Comparison of ENCODE assay signal across 8 cellular contexts in the genomic region with DNA sequence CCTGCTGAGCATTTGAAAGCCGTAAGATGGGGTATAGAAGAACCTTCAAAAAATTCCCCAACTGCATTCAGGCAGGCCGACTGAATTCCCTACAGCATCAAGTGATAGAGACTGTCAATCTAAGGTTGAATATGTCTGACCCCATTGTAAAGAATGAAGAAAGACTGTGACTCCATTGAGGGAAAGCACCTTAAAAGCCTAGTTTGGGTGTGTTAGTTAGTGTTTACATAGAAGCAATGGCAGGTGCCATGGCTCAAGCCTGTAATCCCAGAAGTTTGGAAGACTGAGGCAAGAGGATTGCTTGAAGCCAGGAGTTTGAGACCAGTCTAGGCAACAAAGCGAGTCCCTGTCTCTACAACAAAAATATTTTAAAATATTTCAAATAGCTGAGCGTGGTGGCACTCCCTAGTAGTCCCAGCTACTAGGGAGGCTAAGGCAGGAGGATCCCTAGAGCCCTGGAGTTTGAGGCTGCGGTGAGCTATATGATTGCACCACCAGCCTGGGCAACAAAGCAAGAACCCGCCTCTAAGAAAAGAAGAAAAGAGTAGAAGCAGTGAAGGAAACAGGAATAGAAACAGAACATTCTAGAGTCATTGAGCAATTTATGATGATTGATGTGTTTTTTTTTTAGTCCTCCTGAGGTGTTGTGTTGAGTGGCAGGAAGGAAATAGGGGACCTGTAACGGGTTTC. TPM values are rescaled to one million over a fixed set of nuclear protein-coding genes. Genes with fewer than 3 reads are reported as not detected.
A peak's percentile ranks its signal among the peaks of the same experiment; 100 is the strongest.
DNase-seq lines count a peak whose midpoint lies in the region; TF ChIP-seq lines count a peak whose summit lies in the region.

No MANE protein-coding gene starts in this region.

- H2AFZ ChIP-seq in neural cell (ENCODE audit: low read depth, low read length), result no peak overlapping the region

- CTCF ChIA-PET in activated CD4-positive, alpha-beta memory T cell treated with anti-CD3 and anti-CD28 coated beads for 36 hours (lab: Charles Lee), result interaction anchor here (0.6 to 8.5 kb wide), 17 partner anchors 8 to 135 kb away, joined by 3 to 222 read pairs (median 10); a partner anchor contains a TSS
- CTCF ChIA-PET in activated CD4-positive, alpha-beta memory T cell treated with anti-CD3 and anti-CD28 coated beads, Interleukin-2, amount 10 ng/mL, durations not matched to agents 7 days and 5 days (lab: Charles Lee), result interaction anchor here (0.5 to 11.3 kb wide), 16 partner anchors 10 to 152 kb away, joined by 3 to 349 read pairs (median 16); a partner anchor contains a TSS

- H3K27me3 ChIP-seq in neural cell (ENCODE audit: insufficient read depth, low read depth, low read length), result no peaks in the 10 kb centered on the region

- no peaks in the 10 kb centered on the region for H3K79me2 ChIP-seq in neural cell (replicated peaks; ENCODE audit: insufficient read depth, low read length)

- no peak for TF ChIP-seq RAD21 in neural cell (conservative IDR thresholded peaks at IDR 0.05)

- H3K4me3 Mint-ChIP-seq in activated CD4-positive, alpha-beta memory T cell treated with anti-CD3 and anti-CD28 coated beads for 36 hours, result no peak overlapping the region
- H3K4me3 Mint-ChIP-seq in activated CD4-positive, alpha-beta memory T cell treated with anti-CD3 and anti-CD28 coated beads, Interleukin-2, amount 10 ng/mL, durations not matched to agents 7 days and 5 days, result no peak overlapping the region

- peak overlapping the region; percentile 90 for H3K27ac ChIP-seq in neural cell (ENCODE audit: low read length)

- DNase-seq in activated CD4-positive, alpha-beta memory T cell treated with anti-CD3 and anti-CD28 coated beads for 36 hours, result peak; percentile 51
- no peak for DNase-seq in activated CD4-positive, alpha-beta memory T cell treated with anti-CD3 and anti-CD28 coated beads, Interleukin-2, amount 10 ng/mL, durations not matched to agents 7 days and 5 days
- peak; percentile 52 to 66 for DNase-seq in Kasumi-1 (lab: John Stamatoyannopoulos, UW)
- DNase-seq in central memory CD4-positive, alpha-beta T cell, result peak; percentile 62
- DNase-seq in NCI-H446 treated with DMSO at 0.1 percent for 48 hours (lab: John Stamatoyannopoulos, UW), result no peak
- no peak for DNase-seq in NCI-H2107 (lab: John Stamatoyannopoulos, UW)
- no peak for DNase-seq in foreskin melanocyte

- no peaks in the 10 kb centered on the region for H4K20me1 ChIP-seq in neural cell (ENCODE audit: insufficient read depth)

- H3K4me3 ChIP-seq in neural cell (ENCODE audit: low read length), result peak overlapping the region; percentile 49

- H3F3A ChIP-seq in neural cell (ENCODE audit: insufficient read depth, low read length, poor library complexity, severe bottlenecking), result no peaks in the 10 kb centered on the region

- H3K27ac Mint-ChIP-seq in activated CD4-positive, alpha-beta memory T cell treated with anti-CD3 and anti-CD28 coated beads for 36 hours, result no peak overlapping the region
- no peak overlapping the region for H3K27ac Mint-ChIP-seq in activated CD4-positive, alpha-beta memory T cell treated with anti-CD3 and anti-CD28 coated beads, Interleukin-2, amount 10 ng/mL, durations not matched to agents 7 days and 5 days

- H3K27me3 Mint-ChIP-seq in activated CD4-positive, alpha-beta memory T cell treated with anti-CD3 and anti-CD28 coated beads for 36 hours, result no peaks in the 10 kb centered on the region
- H3K27me3 Mint-ChIP-seq in activated CD4-positive, alpha-beta memory T cell treated with anti-CD3 and anti-CD28 coated beads, Interleukin-2, amount 10 ng/mL, durations not matched to agents 7 days and 5 days, result no peaks in the 10 kb centered on the region

- peak overlapping the region; percentile 21 for H3K4me2 ChIP-seq in neural cell (ENCODE audit: low read length)

- H3K4me1 Mint-ChIP-seq in activated CD4-positive, alpha-beta memory T cell treated with anti-CD3 and anti-CD28 coated beads for 36 hours (ENCODE audit: low read depth), result peaks cover 6% of the 10 kb centered on the region
- H3K4me1 Mint-ChIP-seq in activated CD4-positive, alpha-beta memory T cell treated with anti-CD3 and anti-CD28 coated beads, Interleukin-2, amount 10 ng/mL, durations not matched to agents 7 days and 5 days, result peaks cover 9% of the 10 kb centered on the region

- no peaks in the 10 kb centered on the region for H3K36me3 Mint-ChIP-seq in activated CD4-positive, alpha-beta memory T cell treated with anti-CD3 and anti-CD28 coated beads for 36 hours
- H3K36me3 Mint-ChIP-seq in activated CD4-positive, alpha-beta memory T cell treated with anti-CD3 and anti-CD28 coated beads, Interleukin-2, amount 10 ng/mL, durations not matched to agents 7 days and 5 days (ENCODE audit: low read depth), result peaks cover 9% of the 10 kb centered on the region

- no peaks in the 10 kb centered on the region for H3K36me3 ChIP-seq in neural cell (ENCODE audit: insufficient read depth, low read length)

- TF ChIP-seq CTCF in neural cell (IDR thresholded peaks at IDR 0.05; ENCODE audit: poor library complexity, severe bottlenecking), result no peak

- H3K9me3 Mint-ChIP-seq in activated CD4-positive, alpha-beta memory T cell treated with anti-CD3 and anti-CD28 coated beads for 36 hours, result no peaks in the 10 kb centered on the region
- no peaks in the 10 kb centered on the region for H3K9me3 Mint-ChIP-seq in activated CD4-positive, alpha-beta memory T cell treated with anti-CD3 and anti-CD28 coated beads, Interleukin-2, amount 10 ng/mL, durations not matched to agents 7 days and 5 days

- no peak for TF ChIP-seq EP300 in neural cell (conservative IDR thresholded peaks at IDR 0.05; ENCODE audit: poor library complexity, severe bottlenecking)

- intact Hi-C loops in activated CD4-positive, alpha-beta memory T cell treated with anti-CD3 and anti-CD28 coated beads for 36 hours (cut with micrococcal nuclease), result loop anchor here (1.0 to 5.0 kb wide), 3 partner anchors 16 to 123 kb away; a partner anchor contains a TSS

- H3K9me2 ChIP-seq in neural cell (ENCODE audit: insufficient read depth, low read length), result no peaks in the 10 kb centered on the region

- POLR2A ChIA-PET in activated CD4-positive, alpha-beta memory T cell treated with anti-CD3 and anti-CD28 coated beads for 36 hours (lab: Charles Lee), result interaction anchor here (0.7 to 10.2 kb wide), 9 partner anchors 13 to 121 kb away, joined by 3 to 183 read pairs (median 22); a partner anchor contains a TSS
- POLR2A ChIA-PET in activated CD4-positive, alpha-beta memory T cell treated with anti-CD3 and anti-CD28 coated beads, Interleukin-2, amount 10 ng/mL, durations not matched to agents 7 days and 5 days (lab: Charles Lee), result interaction anchor here (0.9 to 15.0 kb wide), 20 partner anchors 14 to 155 kb away, joined by 3 to 582 read pairs (median 10); a partner anchor contains a TSS

- H3K9me3 ChIP-seq in neural cell (ENCODE audit: low read length), result no peaks in the 10 kb centered on the region

- H3K9ac ChIP-seq in neural cell (ENCODE audit: low read length), result peak overlapping the region; percentile 57

TF ChIP-seq in neural cell, 6 proteins besides CTCF, POLR2A, EP300 and RAD21 (continues in another document):
- TF ChIP-seq MXI1 (conservative IDR thresholded peaks at IDR 0.05; ENCODE audit: poor library complexity, severe bottlenecking), result no peak
- TF ChIP-seq SMC3 (conservative IDR thresholded peaks at IDR 0.05; ENCODE audit: poor library complexity), result no peak
- no peak for TF ChIP-seq EZH2 (IDR thresholded peaks at IDR 0.05; ENCODE audit: borderline replicate concordance, insufficient read depth, low read length, poor library complexity, severe bottlenecking)
- TF ChIP-seq TAF1 (IDR thresholded peaks at IDR 0.05; ENCODE audit: low read depth), result no peak
- peak; percentile 24 for TF ChIP-seq POLR2AphosphoS5 (IDR thresholded peaks at IDR 0.05)

RNA-seq across cellular contexts. Expression of a gene that starts 15.4 kb away (rescaled TPM):
- 10 to 100 TPM; 27.3 to 30.9 TPM for total RNA-seq in activated CD4-positive, alpha-beta memory T cell treated with anti-CD3 and anti-CD28 coated beads for 36 hours
- total RNA-seq in activated CD4-positive, alpha-beta memory T cell treated with anti-CD3 and anti-CD28 coated beads, Interleukin-2, amount 10 ng/mL, durations not matched to agents 7 days and 5 days, result 10 to 100 TPM; 32.4 to 33.7 TPM
- polyA plus RNA-seq in neural cell, result 37.5 and 38.6 TPM in 2 replicates
- polyA minus RNA-seq in neural cell, result 10.2 and 19.2 TPM in 2 replicates

RNA-seq across cellular contexts. Expression of a gene that starts 15.5 kb away (rescaled TPM):
- 1 to 10 TPM; 4.6 to 4.7 TPM for total RNA-seq in activated CD4-positive, alpha-beta memory T cell treated with anti-CD3 and anti-CD28 coated beads for 36 hours
- total RNA-seq in activated CD4-positive, alpha-beta memory T cell treated with anti-CD3 and anti-CD28 coated beads, Interleukin-2, amount 10 ng/mL, durations not matched to agents 7 days and 5 days, result 1 to 10 TPM; 2.9 to 3.7 TPM
- 0.16 and 1.7 TPM in 2 replicates for polyA plus RNA-seq in neural cell
- 0.73 and 1.5 TPM in 2 replicates for polyA minus RNA-seq in neural cell

RNA-seq across cellular contexts. Expression of a gene that starts 16.5 kb away (rescaled TPM):
- 10 to 100 TPM; 82.6 to 88.8 TPM for total RNA-seq in activated CD4-positive, alpha-beta memory T cell treated with anti-CD3 and anti-CD28 coated beads for 36 hours
- total RNA-seq in activated CD4-positive, alpha-beta memory T cell treated with anti-CD3 and anti-CD28 coated beads, Interleukin-2, amount 10 ng/mL, durations not matched to agents 7 days and 5 days, result 100 to 1,000 TPM; 397 to 407 TPM
- polyA plus RNA-seq in neural cell, result 140 and 165 TPM in 2 replicates
- 601 and 667 TPM in 2 replicates for polyA minus RNA-seq in neural cell

RNA-seq across cellular contexts. Expression of a gene that starts 22.1 kb away (rescaled TPM):
- total RNA-seq in activated CD4-positive, alpha-beta memory T cell treated with anti-CD3 and anti-CD28 coated beads for 36 hours, result 10 to 100 TPM; 46.6 to 47.8 TPM
- 10 to 100 TPM; 50.3 to 51.0 TPM for total RNA-seq in activated CD4-positive, alpha-beta memory T cell treated with anti-CD3 and anti-CD28 coated beads, Interleukin-2, amount 10 ng/mL, durations not matched to agents 7 days and 5 days
- 15.7 and 17.0 TPM in 2 replicates for polyA plus RNA-seq in neural cell
- polyA minus RNA-seq in neural cell, result 15.1 and 16.9 TPM in 2 replicates

RNA-seq across cellular contexts. Expression of a gene that starts 41.6 kb away (rescaled TPM):
- total RNA-seq in activated CD4-positive, alpha-beta memory T cell treated with anti-CD3 and anti-CD28 coated beads for 36 hours, result not detected
- not detected for total RNA-seq in activated CD4-positive, alpha-beta memory T cell treated with anti-CD3 and anti-CD28 coated beads, Interleukin-2, amount 10 ng/mL, durations not matched to agents 7 days and 5 days
- not detected in 2 replicates for polyA plus RNA-seq in neural cell
- polyA minus RNA-seq in neural cell, result 0.49 TPM in 1 of 2 replicates, not detected in the other

Comparison
In these comparisons a context has a peak if more than half of its experiments do, and no peak if none do; other contexts are left out.
1. DNase-seq: peak in activated CD4-positive, alpha-beta memory T cell treated with anti-CD3 and anti-CD28 coated beads for 36 hours (single experiment), Kasumi-1 (2 of 2) and central memory CD4-positive, alpha-beta T cell (single experiment); none in activated CD4-positive, alpha-beta memory T cell treated with anti-CD3 and anti-CD28 coated beads, Interleukin-2, amount 10 ng/mL, durations not matched to agents 7 days and 5 days (single experiment), NCI-H446 treated with DMSO at 0.1 percent for 48 hours (single experiment), NCI-H2107 (single experiment) and foreskin melanocyte (single experiment).
2. RNA of a gene that starts 16.5 kb away (total RNA-seq): 397 to 407 TPM in activated CD4-positive, alpha-beta memory T cell treated with anti-CD3 and anti-CD28 coated beads, Interleukin-2, amount 10 ng/mL, durations not matched to agents 7 days and 5 days; 82.6 to 88.8 TPM in activated CD4-positive, alpha-beta memory T cell treated with anti-CD3 and anti-CD28 coated beads for 36 hours; every median in the first group is over 4 times any median in the second.